In the genomic region with DNA sequence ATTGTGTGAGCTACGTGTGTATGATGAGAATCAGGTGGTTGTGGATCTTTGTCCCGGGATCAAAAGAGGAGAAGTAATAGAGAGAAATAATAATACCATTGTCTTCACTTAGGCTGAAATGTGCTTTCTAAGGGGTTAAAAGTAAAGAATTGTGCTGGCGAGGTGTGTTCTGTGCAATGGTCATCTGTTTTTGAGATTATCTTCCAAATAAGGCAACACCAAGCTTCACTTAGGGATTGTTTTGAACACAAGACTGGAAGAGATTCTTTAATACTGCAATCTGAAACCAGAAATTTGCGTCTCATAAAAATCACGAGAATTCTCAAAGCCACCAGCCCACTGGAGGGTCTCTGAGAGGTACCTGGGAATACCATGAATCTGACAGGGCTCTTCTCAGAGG, we compare ENCODE assay signal across 21 cellular contexts.
DNase-seq lines count a peak whose midpoint lies in the region; ATAC-seq and TF ChIP-seq lines count a peak whose summit lies in the region.
"Had no signal": no experiment of that assay in that cellular context is flagged by ENCODE, and none has a peak within 500 bp of the region (broad histone marks: within the 10 kb centered on the region; RNA-seq: fewer than 3 reads in every experiment).

No MANE protein-coding gene starts in this region.

- H3K4me1 Mint-ChIP-seq in T-helper 1 cell treated with Interleukin-12 subunit alpha and Interleukin-12 subunit beta and Interleukin-4 antibody, amounts not matched to agents 30 μg/mL and 1 μg/mL, for 36 hours (ENCODE audit: low read depth): peaks cover 60% of the 10 kb centered on the region
- H3K4me1 Mint-ChIP-seq in CD8-positive, alpha-beta T cell (ENCODE audit: low read depth): peaks cover 32% of the 10 kb centered on the region
- peaks cover 69% of the 10 kb centered on the region for H3K4me1 Mint-ChIP-seq in activated CD4-positive, alpha-beta memory T cell treated with anti-CD3 and anti-CD28 coated beads, Interleukin-2, amount 10 ng/mL, durations not matched to agents 7 days and 5 days
- H3K4me1 Mint-ChIP-seq in naive thymus-derived CD4-positive, alpha-beta T cell: peaks cover 38 to 78% (median 57%) of the 10 kb centered on the region in 7 donors

- H3K27ac ChIP-seq in CD8-positive, alpha-beta T cell (ENCODE audit: low read depth, low read length): no peak overlapping the region
- H3K27ac ChIP-seq in naive thymus-derived CD4-positive, alpha-beta T cell (ENCODE audit: low read depth, low read length): no peak overlapping the region
- H3K27ac ChIP-seq: 22Rv1, epithelial cell of prostate, SK-N-MC had no signal

- H3K27me3 ChIP-seq in CD8-positive, alpha-beta T cell (ENCODE audit: insufficient read depth, low read length): no peaks in the 10 kb centered on the region
- no peaks in the 10 kb centered on the region for H3K27me3 ChIP-seq in naive thymus-derived CD4-positive, alpha-beta T cell (ENCODE audit: control insufficient read depth in 2 of 2, insufficient read depth in 2 of 2, low read length in 2 of 2)
- H3K27me3 ChIP-seq: breast epithelium, Peyer's patch, tibial artery had no signal

- intact Hi-C loops in CD8-positive, alpha-beta T cell (cut with DNase I, micrococcal nuclease): no loop called here
- intact Hi-C loops in naive thymus-derived CD4-positive, alpha-beta T cell (cut with micrococcal nuclease): loop anchor here in 1 of 2 donors (5.0 kb wide), 1 partner anchor 698 kb away; no protein-coding TSS in a partner anchor

- DNase-seq in T-helper 1 cell (no peak), germinal center (ENCODE audit: low spot score) (no peak)
- no peak for DNase-seq in CD8-positive, alpha-beta T cell
- DNase-seq in activated CD4-positive, alpha-beta memory T cell treated with anti-CD3 and anti-CD28 coated beads, Interleukin-2, amount 10 ng/mL, durations not matched to agents 7 days and 5 days: no peak
- DNase-seq in naive thymus-derived CD4-positive, alpha-beta T cell: no peak
- DNase-seq: dermis blood vessel endothelial cell; DMS53; H7; Karpas-422; mammary epithelial cell; naive thymus-derived CD8-positive, alpha-beta T cell; Peyer's patch; tibial artery had no signal

- H3K36me3 ChIP-seq in CD8-positive, alpha-beta T cell (ENCODE audit: insufficient read depth, low read length): no peaks in the 10 kb centered on the region
- no peaks in the 10 kb centered on the region for H3K36me3 ChIP-seq in naive thymus-derived CD4-positive, alpha-beta T cell (ENCODE audit: control insufficient read depth in 2 of 3, insufficient read depth in 3 of 3, low read length in 3 of 3)
- H3K36me3 ChIP-seq: breast epithelium, Peyer's patch, tibial artery had no signal

- no peak overlapping the region for H3K4me3 Mint-ChIP-seq in T-helper 1 cell treated with Interleukin-12 subunit alpha and Interleukin-12 subunit beta and Interleukin-4 antibody, amounts not matched to agents 30 μg/mL and 1 μg/mL, for 36 hours
- no peak overlapping the region for H3K4me3 Mint-ChIP-seq in CD8-positive, alpha-beta T cell
- H3K4me3 Mint-ChIP-seq in activated CD4-positive, alpha-beta memory T cell treated with anti-CD3 and anti-CD28 coated beads, Interleukin-2, amount 10 ng/mL, durations not matched to agents 7 days and 5 days: no peak overlapping the region
- peak overlapping the region in 1 of 10 donors; percentile 2 for H3K4me3 Mint-ChIP-seq in naive thymus-derived CD4-positive, alpha-beta T cell
- H3K4me3 Mint-ChIP-seq: naive thymus-derived CD8-positive, alpha-beta T cell had no signal

- H3K9me3 Mint-ChIP-seq in T-helper 1 cell treated with Interleukin-12 subunit alpha and Interleukin-12 subunit beta and Interleukin-4 antibody, amounts not matched to agents 30 μg/mL and 1 μg/mL, for 36 hours: no peaks in the 10 kb centered on the region
- H3K9me3 Mint-ChIP-seq in CD8-positive, alpha-beta T cell: no peaks in the 10 kb centered on the region
- H3K9me3 Mint-ChIP-seq in activated CD4-positive, alpha-beta memory T cell treated with anti-CD3 and anti-CD28 coated beads, Interleukin-2, amount 10 ng/mL, durations not matched to agents 7 days and 5 days: no peaks in the 10 kb centered on the region
- no peaks in the 10 kb centered on the region for H3K9me3 Mint-ChIP-seq in naive thymus-derived CD4-positive, alpha-beta T cell
- H3K9me3 Mint-ChIP-seq: naive thymus-derived CD8-positive, alpha-beta T cell had no signal

- H3K36me3 Mint-ChIP-seq in T-helper 1 cell treated with Interleukin-12 subunit alpha and Interleukin-12 subunit beta and Interleukin-4 antibody, amounts not matched to agents 30 μg/mL and 1 μg/mL, for 36 hours (ENCODE audit: low read depth): peaks cover 28% of the 10 kb centered on the region
- peaks cover 11% of the 10 kb centered on the region for H3K36me3 Mint-ChIP-seq in CD8-positive, alpha-beta T cell
- peaks cover 68% of the 10 kb centered on the region for H3K36me3 Mint-ChIP-seq in activated CD4-positive, alpha-beta memory T cell treated with anti-CD3 and anti-CD28 coated beads, Interleukin-2, amount 10 ng/mL, durations not matched to agents 7 days and 5 days (ENCODE audit: low read depth)
- peaks cover 0 to 42% (median 11%) of the 10 kb centered on the region in 5 donors for H3K36me3 Mint-ChIP-seq in naive thymus-derived CD4-positive, alpha-beta T cell

- CTCF ChIA-PET in CD8-positive, alpha-beta T cell (lab: Charles Lee): interaction anchor here (0.6 to 1.5 kb wide), 2 partner anchors 77 to 259 kb away, joined by 3 read pairs; no protein-coding TSS in a partner anchor
- CTCF ChIA-PET in activated CD4-positive, alpha-beta memory T cell treated with anti-CD3 and anti-CD28 coated beads, Interleukin-2, amount 10 ng/mL, durations not matched to agents 7 days and 5 days (lab: Charles Lee): interaction anchor here (1.2 kb wide), 1 partner anchor 79 kb away, joined by 3 read pairs; no protein-coding TSS in a partner anchor
- CTCF ChIA-PET in naive thymus-derived CD4-positive, alpha-beta T cell (lab: Charles Lee): interaction anchor here (0.7 kb wide), 1 partner anchor 206 kb away, joined by 3 read pairs; no protein-coding TSS in a partner anchor

- H3K4me1 ChIP-seq in CD8-positive, alpha-beta T cell (ENCODE audit: insufficient read depth, low read length): peaks cover 11% of the 10 kb centered on the region
- H3K4me1 ChIP-seq in naive thymus-derived CD4-positive, alpha-beta T cell (ENCODE audit: control insufficient read depth in 2 of 2, insufficient read depth in 2 of 2, low read length in 2 of 2): peaks cover 9 to 19% of the 10 kb centered on the region in 2 donors
- H3K4me1 ChIP-seq: breast epithelium had no signal

- H3K4me3 ChIP-seq in CD8-positive, alpha-beta T cell (ENCODE audit: low read depth, low read length): no peak overlapping the region
- H3K4me3 ChIP-seq in naive thymus-derived CD4-positive, alpha-beta T cell (ENCODE audit: low read length): no peak overlapping the region
- H3K4me3 ChIP-seq: breast epithelium, Peyer's patch, SK-N-MC, tibial artery had no signal

- ATAC-seq in CD8-positive, alpha-beta T cell: no peak
- ATAC-seq in naive thymus-derived CD4-positive, alpha-beta T cell: no peak
- ATAC-seq in HG02981 (IDR thresholded peaks at IDR 0.05; ENCODE audit: unreplicated experiment) (no peak), HG03045 (IDR thresholded peaks at IDR 0.05; ENCODE audit: unreplicated experiment) (no peak)
- ATAC-seq: naive thymus-derived CD8-positive, alpha-beta T cell had no signal

- no peak for TF ChIP-seq CTCF in CD8-positive, alpha-beta T cell (IDR thresholded peaks at IDR 0.05)

- no peaks in the 10 kb centered on the region for H3K9me3 ChIP-seq in CD8-positive, alpha-beta T cell (ENCODE audit: low read length)
- no peaks in the 10 kb centered on the region for H3K9me3 ChIP-seq in naive thymus-derived CD4-positive, alpha-beta T cell (ENCODE audit: control insufficient read depth in 2 of 3, low read length in 3 of 3)
- H3K9me3 ChIP-seq: breast epithelium, Peyer's patch, tibial artery had no signal

- POLR2A ChIA-PET in CD8-positive, alpha-beta T cell (lab: Charles Lee): no interaction called here
- POLR2A ChIA-PET in activated CD4-positive, alpha-beta memory T cell treated with anti-CD3 and anti-CD28 coated beads, Interleukin-2, amount 10 ng/mL, durations not matched to agents 7 days and 5 days (lab: Charles Lee): interaction anchor here (0.9 to 13.5 kb wide), 5 partner anchors 44 to 84 kb away, joined by 3 to 355 read pairs (median 4); a partner anchor contains a TSS
- POLR2A ChIA-PET in naive thymus-derived CD4-positive, alpha-beta T cell (lab: Charles Lee): no interaction called here

- H3K27me3 Mint-ChIP-seq in T-helper 1 cell treated with Interleukin-12 subunit alpha and Interleukin-12 subunit beta and Interleukin-4 antibody, amounts not matched to agents 30 μg/mL and 1 μg/mL, for 36 hours (ENCODE audit: low read depth): no peaks in the 10 kb centered on the region
- no peaks in the 10 kb centered on the region for H3K27me3 Mint-ChIP-seq in CD8-positive, alpha-beta T cell (ENCODE audit: low read depth)
- no peaks in the 10 kb centered on the region for H3K27me3 Mint-ChIP-seq in activated CD4-positive, alpha-beta memory T cell treated with anti-CD3 and anti-CD28 coated beads, Interleukin-2, amount 10 ng/mL, durations not matched to agents 7 days and 5 days
- no peaks in the 10 kb centered on the region for H3K27me3 Mint-ChIP-seq in naive thymus-derived CD4-positive, alpha-beta T cell
- H3K27me3 Mint-ChIP-seq: naive thymus-derived CD8-positive, alpha-beta T cell; progenitor cell of endocrine pancreas had no signal

- peak overlapping the region; percentile 28 for H3K27ac Mint-ChIP-seq in T-helper 1 cell treated with Interleukin-12 subunit alpha and Interleukin-12 subunit beta and Interleukin-4 antibody, amounts not matched to agents 30 μg/mL and 1 μg/mL, for 36 hours
- peak overlapping the region; percentile 9 for H3K27ac Mint-ChIP-seq in CD8-positive, alpha-beta T cell
- peak overlapping the region; percentile 23 for H3K27ac Mint-ChIP-seq in activated CD4-positive, alpha-beta memory T cell treated with anti-CD3 and anti-CD28 coated beads, Interleukin-2, amount 10 ng/mL, durations not matched to agents 7 days and 5 days
- H3K27ac Mint-ChIP-seq in naive thymus-derived CD4-positive, alpha-beta T cell: peak overlapping the region in 8 of 9 donors; percentile 2 to 85 (median 64)
- H3K27ac Mint-ChIP-seq: progenitor cell of endocrine pancreas had no signal

Comparison
In these comparisons a context has a peak if more than half of its experiments do, and no peak if none do; other contexts are left out.
1. H3K27ac Mint-ChIP-seq: peak in every context shown above with its lines; median percentile 64 in naive thymus-derived CD4-positive, alpha-beta T cell; 28 in T-helper 1 cell treated with Interleukin-12 subunit alpha and Interleukin-12 subunit beta and Interleukin-4 antibody, amounts not matched to agents 30 μg/mL and 1 μg/mL, for 36 hours; 23 in activated CD4-positive, alpha-beta memory T cell treated with anti-CD3 and anti-CD28 coated beads, Interleukin-2, amount 10 ng/mL, durations not matched to agents 7 days and 5 days; 9 in CD8-positive, alpha-beta T cell.